In the genomic region with DNA sequence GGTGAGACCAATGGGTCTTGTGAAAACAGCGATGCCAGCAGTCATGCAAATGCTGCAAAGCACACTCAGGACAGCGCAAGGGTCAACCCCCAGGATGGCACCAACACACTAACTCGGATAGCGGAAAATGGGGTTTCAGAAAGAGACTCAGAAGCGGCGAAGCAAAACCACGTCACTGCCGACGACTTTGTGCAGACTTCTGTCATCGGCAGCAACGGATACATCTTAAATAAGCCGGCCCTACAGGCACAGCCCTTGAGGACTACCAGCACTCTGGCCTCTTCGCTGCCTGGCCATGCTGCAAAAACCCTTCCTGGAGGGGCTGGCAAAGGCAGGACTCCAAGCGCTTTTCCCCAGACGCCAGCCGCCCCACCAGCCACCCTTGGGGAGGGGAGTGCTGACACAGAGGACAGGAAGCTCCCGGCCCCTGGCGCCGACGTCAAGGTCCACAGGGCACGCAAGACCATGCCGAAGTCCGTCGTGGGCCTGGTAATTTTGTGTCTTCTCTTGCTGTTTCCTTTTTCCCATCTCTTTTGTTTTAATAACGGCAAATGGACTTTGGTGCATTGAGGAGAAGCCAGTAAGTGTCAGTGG, we compare ENCODE assay signal across 1 cellular context.
TF ChIP-seq lines count a peak whose summit lies in the region.

No MANE protein-coding gene starts in this region.

TF ChIP-seq in H1, 55 proteins besides CTCF, POLR2A, EP300 and RAD21 (continued from another document):
- TF ChIP-seq PHF8 (conservative IDR thresholded peaks at IDR 0.05; ENCODE audit: low read depth, low read length) (no peak), POLR2AphosphoS5 (IDR thresholded peaks at IDR 0.05; ENCODE audit: low read depth, low read length) (no peak), SUZ12 (IDR thresholded peaks at IDR 0.05; ENCODE audit: low read length) (no peak), NANOG (IDR thresholded peaks at IDR 0.05; ENCODE audit: insufficient read depth, low read depth, low read length, poor library complexity, severe bottlenecking) (no peak), POU5F1 (IDR thresholded peaks at IDR 0.05; ENCODE audit: low read depth, low read length) (no peak), CBX5 (IDR thresholded peaks at IDR 0.05; ENCODE audit: low read depth, low read length) (no peak), NRF1 (IDR thresholded peaks at IDR 0.05; ENCODE audit: low read depth, low read length) (no peak), TAF1 (IDR thresholded peaks at IDR 0.05; ENCODE audit: low read depth, low read length) (no peak), MAFK (IDR thresholded peaks at IDR 0.05; ENCODE audit: low read depth, low read length) (no peak), RFX5 (IDR thresholded peaks at IDR 0.05; ENCODE audit: borderline replicate concordance, low read depth, low read length) (no peak), HDAC6 (IDR thresholded peaks at IDR 0.05; ENCODE audit: low read depth, low read length) (no peak), EZH2 (IDR thresholded peaks at IDR 0.05; ENCODE audit: low read depth, low read length, severe bottlenecking) (no peak), GTF2F1 (IDR thresholded peaks at IDR 0.05; ENCODE audit: borderline replicate concordance, low read depth, low read length) (no peak), CREB1 (IDR thresholded peaks at IDR 0.05) (no peak), KDM4A (IDR thresholded peaks at IDR 0.05; ENCODE audit: low read depth, low read length, severe bottlenecking) (no peak)
- TF ChIP-seq, protein P1, sequence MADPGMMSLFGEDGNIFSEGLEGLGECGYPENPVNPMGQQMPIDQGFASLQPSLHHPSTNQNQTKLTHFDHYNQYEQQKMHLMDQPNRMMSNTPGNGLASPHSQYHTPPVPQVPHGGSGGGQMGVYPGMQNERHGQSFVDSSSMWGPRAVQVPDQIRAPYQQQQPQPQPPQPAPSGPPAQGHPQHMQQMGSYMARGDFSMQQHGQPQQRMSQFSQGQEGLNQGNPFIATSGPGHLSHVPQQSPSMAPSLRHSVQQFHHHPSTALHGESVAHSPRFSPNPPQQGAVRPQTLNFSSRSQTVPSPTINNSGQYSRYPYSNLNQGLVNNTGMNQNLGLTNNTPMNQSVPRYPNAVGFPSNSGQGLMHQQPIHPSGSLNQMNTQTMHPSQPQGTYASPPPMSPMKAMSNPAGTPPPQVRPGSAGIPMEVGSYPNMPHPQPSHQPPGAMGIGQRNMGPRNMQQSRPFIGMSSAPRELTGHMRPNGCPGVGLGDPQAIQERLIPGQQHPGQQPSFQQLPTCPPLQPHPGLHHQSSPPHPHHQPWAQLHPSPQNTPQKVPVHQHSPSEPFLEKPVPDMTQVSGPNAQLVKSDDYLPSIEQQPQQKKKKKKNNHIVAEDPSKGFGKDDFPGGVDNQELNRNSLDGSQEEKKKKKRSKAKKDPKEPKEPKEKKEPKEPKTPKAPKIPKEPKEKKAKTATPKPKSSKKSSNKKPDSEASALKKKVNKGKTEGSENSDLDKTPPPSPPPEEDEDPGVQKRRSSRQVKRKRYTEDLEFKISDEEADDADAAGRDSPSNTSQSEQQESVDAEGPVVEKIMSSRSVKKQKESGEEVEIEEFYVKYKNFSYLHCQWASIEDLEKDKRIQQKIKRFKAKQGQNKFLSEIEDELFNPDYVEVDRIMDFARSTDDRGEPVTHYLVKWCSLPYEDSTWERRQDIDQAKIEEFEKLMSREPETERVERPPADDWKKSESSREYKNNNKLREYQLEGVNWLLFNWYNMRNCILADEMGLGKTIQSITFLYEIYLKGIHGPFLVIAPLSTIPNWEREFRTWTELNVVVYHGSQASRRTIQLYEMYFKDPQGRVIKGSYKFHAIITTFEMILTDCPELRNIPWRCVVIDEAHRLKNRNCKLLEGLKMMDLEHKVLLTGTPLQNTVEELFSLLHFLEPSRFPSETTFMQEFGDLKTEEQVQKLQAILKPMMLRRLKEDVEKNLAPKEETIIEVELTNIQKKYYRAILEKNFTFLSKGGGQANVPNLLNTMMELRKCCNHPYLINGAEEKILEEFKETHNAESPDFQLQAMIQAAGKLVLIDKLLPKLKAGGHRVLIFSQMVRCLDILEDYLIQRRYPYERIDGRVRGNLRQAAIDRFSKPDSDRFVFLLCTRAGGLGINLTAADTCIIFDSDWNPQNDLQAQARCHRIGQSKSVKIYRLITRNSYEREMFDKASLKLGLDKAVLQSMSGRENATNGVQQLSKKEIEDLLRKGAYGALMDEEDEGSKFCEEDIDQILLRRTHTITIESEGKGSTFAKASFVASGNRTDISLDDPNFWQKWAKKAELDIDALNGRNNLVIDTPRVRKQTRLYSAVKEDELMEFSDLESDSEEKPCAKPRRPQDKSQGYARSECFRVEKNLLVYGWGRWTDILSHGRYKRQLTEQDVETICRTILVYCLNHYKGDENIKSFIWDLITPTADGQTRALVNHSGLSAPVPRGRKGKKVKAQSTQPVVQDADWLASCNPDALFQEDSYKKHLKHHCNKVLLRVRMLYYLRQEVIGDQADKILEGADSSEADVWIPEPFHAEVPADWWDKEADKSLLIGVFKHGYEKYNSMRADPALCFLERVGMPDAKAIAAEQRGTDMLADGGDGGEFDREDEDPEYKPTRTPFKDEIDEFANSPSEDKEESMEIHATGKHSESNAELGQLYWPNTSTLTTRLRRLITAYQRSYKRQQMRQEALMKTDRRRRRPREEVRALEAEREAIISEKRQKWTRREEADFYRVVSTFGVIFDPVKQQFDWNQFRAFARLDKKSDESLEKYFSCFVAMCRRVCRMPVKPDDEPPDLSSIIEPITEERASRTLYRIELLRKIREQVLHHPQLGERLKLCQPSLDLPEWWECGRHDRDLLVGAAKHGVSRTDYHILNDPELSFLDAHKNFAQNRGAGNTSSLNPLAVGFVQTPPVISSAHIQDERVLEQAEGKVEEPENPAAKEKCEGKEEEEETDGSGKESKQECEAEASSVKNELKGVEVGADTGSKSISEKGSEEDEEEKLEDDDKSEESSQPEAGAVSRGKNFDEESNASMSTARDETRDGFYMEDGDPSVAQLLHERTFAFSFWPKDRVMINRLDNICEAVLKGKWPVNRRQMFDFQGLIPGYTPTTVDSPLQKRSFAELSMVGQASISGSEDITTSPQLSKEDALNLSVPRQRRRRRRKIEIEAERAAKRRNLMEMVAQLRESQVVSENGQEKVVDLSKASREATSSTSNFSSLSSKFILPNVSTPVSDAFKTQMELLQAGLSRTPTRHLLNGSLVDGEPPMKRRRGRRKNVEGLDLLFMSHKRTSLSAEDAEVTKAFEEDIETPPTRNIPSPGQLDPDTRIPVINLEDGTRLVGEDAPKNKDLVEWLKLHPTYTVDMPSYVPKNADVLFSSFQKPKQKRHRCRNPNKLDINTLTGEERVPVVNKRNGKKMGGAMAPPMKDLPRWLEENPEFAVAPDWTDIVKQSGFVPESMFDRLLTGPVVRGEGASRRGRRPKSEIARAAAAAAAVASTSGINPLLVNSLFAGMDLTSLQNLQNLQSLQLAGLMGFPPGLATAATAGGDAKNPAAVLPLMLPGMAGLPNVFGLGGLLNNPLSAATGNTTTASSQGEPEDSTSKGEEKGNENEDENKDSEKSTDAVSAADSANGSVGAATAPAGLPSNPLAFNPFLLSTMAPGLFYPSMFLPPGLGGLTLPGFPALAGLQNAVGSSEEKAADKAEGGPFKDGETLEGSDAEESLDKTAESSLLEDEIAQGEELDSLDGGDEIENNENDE (IDR thresholded peaks at IDR 0.05; ENCODE audit: insufficient replicate concordance, low read length), result no peak
